Comparison of ENCODE assay signal across 32 cellular contexts in genomic region chr6:6634735-6635075, GRCh38. TPM values are rescaled to one million over a fixed set of nuclear protein-coding genes. Genes with fewer than 3 reads are reported as not detected.
"Had no signal": no experiment of that assay in that cellular context is flagged by ENCODE, and none has a peak within 500 bp of the region (broad histone marks: within the 10 kb centered on the region; RNA-seq: fewer than 3 reads in every experiment).

No MANE protein-coding gene starts in this region.

- FAIRE-seq: endothelial cell of umbilical vein, pancreas, small intestine had no signal

- H3K9me3 Mint-ChIP-seq: activated T-cell treated with anti-CD3 and anti-CD28 coated beads, Interleukin-2, amount 50 U/mL, for 24 hours; mesothelial cell of epicardium; neural crest cell; stimulated activated effector memory CD8-positive, alpha-beta T cell treated with anti-CD3 and anti-CD28 coated beads, Interleukin-12 subunit alpha, Interleukin-12 subunit beta, amount 100 ng/mL, for 72 hours; stimulated activated naive CD8-positive, alpha-beta T cell treated with anti-CD3 and anti-CD28 coated beads, Interleukin-15, amount 100 ng/mL, for 72 hours; type B pancreatic cell had no signal

- H3K9me3 ChIP-seq: gastroesophageal sphincter, pancreas, prostate gland, sigmoid colon, uterus had no signal

- H3K36me3 ChIP-seq: gastroesophageal sphincter, pancreas, prostate gland, sigmoid colon, uterus had no signal

- H3K27ac Mint-ChIP-seq: activated CD4-positive, alpha-beta T cell treated with anti-CD3 and anti-CD28 coated beads for 36 hours; activated T-cell treated with anti-CD3 and anti-CD28 coated beads, Interleukin-2, amount 50 U/mL, for 24 hours; mesothelial cell of epicardium; stimulated activated effector memory CD8-positive, alpha-beta T cell treated with anti-CD3 and anti-CD28 coated beads, Interleukin-12 subunit alpha, Interleukin-12 subunit beta, amount 100 ng/mL, for 72 hours; stimulated activated naive CD8-positive, alpha-beta T cell treated with anti-CD3 and anti-CD28 coated beads, Interleukin-15, amount 100 ng/mL, for 72 hours; type B pancreatic cell had no signal

- ATAC-seq: activated CD4-positive, alpha-beta T cell treated with anti-CD3 and anti-CD28 coated beads for 36 hours; gastroesophageal sphincter; left ventricle myocardium superior; pancreas; stimulated activated effector memory CD8-positive, alpha-beta T cell treated with anti-CD3 and anti-CD28 coated beads, Interleukin-12 subunit alpha, Interleukin-12 subunit beta, amount 100 ng/mL, for 72 hours had no signal

- H3K27me3 Mint-ChIP-seq: activated CD4-positive, alpha-beta T cell treated with anti-CD3 and anti-CD28 coated beads for 36 hours; activated T-cell treated with anti-CD3 and anti-CD28 coated beads, Interleukin-2, amount 50 U/mL, for 24 hours; naive B cell; stimulated activated naive CD8-positive, alpha-beta T cell treated with anti-CD3 and anti-CD28 coated beads, Interleukin-15, amount 100 ng/mL, for 72 hours; type B pancreatic cell had no signal

- H3K4me1 ChIP-seq: gastroesophageal sphincter, prostate gland, sigmoid colon had no signal

- H3K27ac ChIP-seq: coronary artery, dorsolateral prefrontal cortex, gastroesophageal sphincter, hepatocyte, pancreas, prostate gland, sigmoid colon, uterus had no signal

- H3K36me3 Mint-ChIP-seq: mesothelial cell of epicardium; stimulated activated effector memory CD8-positive, alpha-beta T cell treated with anti-CD3 and anti-CD28 coated beads, Interleukin-12 subunit alpha, Interleukin-12 subunit beta, amount 100 ng/mL, for 72 hours; type B pancreatic cell had no signal

- DNase-seq: activated CD4-positive, alpha-beta T cell treated with anti-CD3 and anti-CD28 coated beads for 36 hours; activated CD4-positive, CD25-positive, alpha-beta regulatory T cell; activated CD8-positive, alpha-beta memory T cell treated with anti-CD3 and anti-CD28 coated beads, Interleukin-2, amount 50 U/mL, for 48 hours; activated gamma-delta T cell; activated naive CD4-positive, alpha-beta T cell treated with anti-CD3 and anti-CD28 coated beads, Interleukin-2, amount 50 U/mL, for 16 hours; activated T-cell treated with anti-CD3 and anti-CD28 coated beads, Interleukin-2, amount 50 U/mL, for 24 hours; anterior cingulate cortex; effector memory CD4-positive, alpha-beta T cell; islet precursor cell; left ventricle myocardium superior; naive B cell; nucleus accumbens; pancreas; sigmoid colon; small intestine; stimulated activated CD4-positive, alpha-beta T cell treated with anti-CD3 and anti-CD28 coated beads, Interleukin-4, amount 100 ng/mL, for 24 hours; stimulated activated naive CD8-positive, alpha-beta T cell treated with anti-CD3 and anti-CD28 coated beads, Interleukin-15, amount 100 ng/mL, for 72 hours; substantia nigra; uterus had no signal

- H3K4me3 ChIP-seq: coronary artery, dorsolateral prefrontal cortex, gastroesophageal sphincter, hepatocyte, pancreas, prostate gland, sigmoid colon, uterus had no signal

- H3K27me3 ChIP-seq: hepatocyte, pancreas, sigmoid colon, uterus had no signal

- H3K4me3 Mint-ChIP-seq: activated CD4-positive, alpha-beta T cell treated with anti-CD3 and anti-CD28 coated beads for 36 hours; activated T-cell treated with anti-CD3 and anti-CD28 coated beads, Interleukin-2, amount 50 U/mL, for 24 hours; mesothelial cell of epicardium; naive B cell; neural crest cell; stimulated activated effector memory CD8-positive, alpha-beta T cell treated with anti-CD3 and anti-CD28 coated beads, Interleukin-12 subunit alpha, Interleukin-12 subunit beta, amount 100 ng/mL, for 72 hours; stimulated activated naive CD8-positive, alpha-beta T cell treated with anti-CD3 and anti-CD28 coated beads, Interleukin-15, amount 100 ng/mL, for 72 hours; type B pancreatic cell had no signal

RNA-seq across cellular contexts. Expression of gene LY86, which starts 46.2 kb away (rescaled TPM):
- total RNA-seq: endothelial cell of umbilical vein, fibroblast of lung, fibroblast of villous mesenchyme, lung microvascular endothelial cell, mesothelial cell of epicardium, neural crest cell had no signal
- polyA plus RNA-seq: endothelial cell of umbilical vein, fibroblast of lung had no signal
